Comparison of ENCODE assay signal across 25 cellular contexts in the genomic region with DNA sequence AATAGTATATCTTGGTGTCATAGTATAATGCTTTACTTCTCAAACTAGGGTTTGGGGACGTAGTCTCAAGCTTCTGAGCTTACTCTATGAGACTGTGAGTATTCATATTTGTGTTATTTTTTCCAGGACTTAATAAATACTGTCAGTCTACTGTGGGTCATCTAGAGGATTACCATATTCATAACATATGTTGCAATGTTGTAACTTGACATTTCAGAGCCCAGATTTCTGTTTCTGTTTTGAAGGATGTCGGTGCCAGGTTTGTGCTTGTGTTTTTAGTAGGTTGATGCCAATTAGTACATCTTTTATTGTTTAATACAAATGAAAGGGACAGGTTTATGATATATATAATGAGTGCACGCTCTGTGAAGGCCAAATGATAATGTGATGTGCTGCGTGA.
"Had no signal": no experiment of that assay in that cellular context is flagged by ENCODE, and none has a peak within 500 bp of the region (broad histone marks: within the 10 kb centered on the region; RNA-seq: fewer than 3 reads in every experiment).

No MANE protein-coding gene starts in this region.

- H3K4me1 ChIP-seq: colonic mucosa, esophagus squamous epithelium, gastrocnemius medialis, heart right ventricle, left lung, lower lobe of right lung had no signal

- H3K4me3 ChIP-seq: colonic mucosa, esophagus squamous epithelium, gastrocnemius medialis, heart right ventricle, left lung, lower lobe of right lung, mucosa of descending colon had no signal

- FAIRE-seq: endometrium, islet of Langerhans, keratinocyte had no signal

- ATAC-seq: effector memory CD8-positive, alpha-beta T cell; esophagus mucosa; gastrocnemius medialis; heart right ventricle; left lung; left ventricle myocardium superior; lower lobe of right lung; mucosa of descending colon had no signal

- H3K27me3 ChIP-seq: colonic mucosa, esophagus squamous epithelium, gastrocnemius medialis, heart right ventricle, left lung had no signal

- H3K27ac ChIP-seq: colonic mucosa, epithelial cell of prostate, esophagus squamous epithelium, gastrocnemius medialis, heart right ventricle, left lung, lower lobe of right lung had no signal

- H3K9me3 ChIP-seq: colonic mucosa, esophagus squamous epithelium, gastrocnemius medialis, heart right ventricle, left lung, lower lobe of right lung, mucosa of descending colon had no signal

- DNase-seq: colonic mucosa; cortex of kidney; effector CD8-positive, alpha-beta T cell; effector memory CD8-positive, alpha-beta T cell; endodermal cell; erythroblast; esophagus squamous epithelium; foreskin fibroblast; foreskin melanocyte; gastrocnemius medialis; glutamatergic neuron; head of caudate nucleus; heart right ventricle; hippocampal formation; left lung; left ventricle myocardium superior; lower lobe of right lung; mesenchymal stem cell; mucosa of descending colon; naive B cell had no signal

- H3K36me3 ChIP-seq: colonic mucosa, esophagus squamous epithelium, gastrocnemius medialis, heart right ventricle, left lung, lower lobe of right lung had no signal
